Comparison of ENCODE assay signal across 10 cellular contexts in the genomic region with DNA sequence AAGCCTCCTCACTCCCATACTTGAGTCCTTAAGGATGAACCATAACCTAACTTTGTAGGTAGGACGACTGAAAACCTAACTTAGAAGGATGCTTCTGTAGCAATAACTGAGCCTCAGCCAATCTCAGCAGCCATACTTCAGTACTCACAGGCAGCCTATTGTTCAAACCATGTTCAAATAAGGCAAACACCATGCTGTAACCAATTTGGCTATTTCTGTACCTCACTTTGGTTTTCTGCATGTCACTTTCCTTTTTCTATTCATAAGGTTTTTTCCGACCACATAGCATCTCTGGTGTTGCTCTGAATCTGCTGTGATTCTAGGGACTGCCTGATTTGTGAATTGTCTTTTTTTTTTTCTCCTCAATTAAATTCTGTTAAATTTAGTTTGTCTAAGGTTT. TPM values are rescaled to one million over a fixed set of nuclear protein-coding genes. Genes with fewer than 3 reads are reported as not detected.
DNase-seq lines count a peak whose midpoint lies in the region; ATAC-seq lines count a peak whose summit lies in the region.
"Not testable (repeated sequence)": the region's sequence is repeated elsewhere in the genome, so short reads cannot be mapped to it uniquely, and the experiment has no call there.
"Had no signal": no experiment of that assay in that cellular context is flagged by ENCODE, and none has a peak within 500 bp of the region (broad histone marks: within the 10 kb centered on the region; RNA-seq: fewer than 3 reads in every experiment).

No MANE protein-coding gene starts in this region.

- not testable (repeated sequence) for H3K27me3 Mint-ChIP-seq in activated CD4-positive, alpha-beta T cell treated with anti-CD3 and anti-CD28 coated beads for 36 hours; stimulated activated naive CD8-positive, alpha-beta T cell treated with anti-CD3 and anti-CD28 coated beads, Interleukin-15, amount 100 ng/mL, for 72 hours

- H3K9me3 Mint-ChIP-seq in activated CD4-positive, alpha-beta T cell treated with anti-CD3 and anti-CD28 coated beads for 36 hours (ENCODE audit: low read depth), result not testable (repeated sequence)
- peaks cover 11 to 15% of the 10 kb centered on the region in 2 donors for H3K9me3 Mint-ChIP-seq in stimulated activated naive CD8-positive, alpha-beta T cell treated with anti-CD3 and anti-CD28 coated beads, Interleukin-15, amount 100 ng/mL, for 72 hours

- H3K36me3 Mint-ChIP-seq in activated CD4-positive, alpha-beta T cell treated with anti-CD3 and anti-CD28 coated beads for 36 hours (ENCODE audit: low read depth), result not testable (repeated sequence)

- DNase-seq in activated CD4-positive, alpha-beta T cell treated with anti-CD3 and anti-CD28 coated beads for 36 hours; stimulated activated naive CD8-positive, alpha-beta T cell treated with anti-CD3 and anti-CD28 coated beads, Interleukin-15, amount 100 ng/mL, for 72 hours: not testable (repeated sequence)

- H3K27ac Mint-ChIP-seq in activated CD4-positive, alpha-beta T cell treated with anti-CD3 and anti-CD28 coated beads for 36 hours; stimulated activated naive CD8-positive, alpha-beta T cell treated with anti-CD3 and anti-CD28 coated beads, Interleukin-15, amount 100 ng/mL, for 72 hours: not testable (repeated sequence)

- CTCF ChIA-PET in activated CD4-positive, alpha-beta T cell treated with anti-CD3 and anti-CD28 coated beads for 36 hours (lab: Charles Lee), result not testable (repeated sequence)

- POLR2A ChIA-PET in activated CD4-positive, alpha-beta T cell treated with anti-CD3 and anti-CD28 coated beads for 36 hours (lab: Charles Lee), result not testable (repeated sequence)

- peak; percentile 65 for ATAC-seq in GM18499 (IDR thresholded peaks at IDR 0.05; ENCODE audit: insufficient read depth, unreplicated experiment)
- ATAC-seq in GM18909 (IDR thresholded peaks at IDR 0.05; ENCODE audit: poor library complexity, unreplicated experiment), result peak; percentile 64
- peak; percentile 47 for ATAC-seq in GM21367 (IDR thresholded peaks at IDR 0.05; ENCODE audit: unreplicated experiment)
- peak; percentile 53 for ATAC-seq in HG02588 (IDR thresholded peaks at IDR 0.05; ENCODE audit: unreplicated experiment)
- ATAC-seq in HG02885 (IDR thresholded peaks at IDR 0.05; ENCODE audit: poor library complexity, unreplicated experiment), result peak; percentile 82
- peak; percentile 59 for ATAC-seq in HG03342 (IDR thresholded peaks at IDR 0.05; ENCODE audit: unreplicated experiment)
- peak; percentile 75 for ATAC-seq in activated CD4-positive, alpha-beta T cell treated with anti-CD3 and anti-CD28 coated beads for 36 hours
- peak; percentile 83 for ATAC-seq in stimulated activated naive CD8-positive, alpha-beta T cell treated with anti-CD3 and anti-CD28 coated beads, Interleukin-15, amount 100 ng/mL, for 72 hours

- not testable (repeated sequence) for H3K4me1 Mint-ChIP-seq in activated CD4-positive, alpha-beta T cell treated with anti-CD3 and anti-CD28 coated beads for 36 hours
- H3K4me1 Mint-ChIP-seq in stimulated activated naive CD8-positive, alpha-beta T cell treated with anti-CD3 and anti-CD28 coated beads, Interleukin-15, amount 100 ng/mL, for 72 hours, result peaks cover 13% of the 10 kb centered on the region

- H3K4me3 Mint-ChIP-seq in activated CD4-positive, alpha-beta T cell treated with anti-CD3 and anti-CD28 coated beads for 36 hours; stimulated activated naive CD8-positive, alpha-beta T cell treated with anti-CD3 and anti-CD28 coated beads, Interleukin-15, amount 100 ng/mL, for 72 hours: not testable (repeated sequence)

- intact Hi-C loops in activated CD4-positive, alpha-beta T cell treated with anti-CD3 and anti-CD28 coated beads for 36 hours (cut with DNase I, micrococcal nuclease), result not testable (repeated sequence)

RNA-seq across cellular contexts. Expression of a gene that starts 13.7 kb away (rescaled TPM):
- total RNA-seq in activated CD4-positive, alpha-beta T cell treated with anti-CD3 and anti-CD28 coated beads for 36 hours, result not detected
- total RNA-seq: A673, PC-9 had no signal
